8 cellular contexts compared by ENCODE assay signal in genomic region chr11:102109896-102110760, GRCh38. TPM values are rescaled to one million over a fixed set of nuclear protein-coding genes. Genes with fewer than 3 reads are reported as not detected.
A peak's percentile ranks its signal among the peaks of the same experiment; 100 is the strongest.
DNase-seq lines count a peak whose midpoint lies in the region; ATAC-seq, FAIRE-seq and TF ChIP-seq lines count a peak whose summit lies in the region.

TSS of gene YAP1 (plus strand) at chr11:102110447. CDS start at chr11:102110849, 402 bp downstream.

- POLR2A ChIA-PET in A549 (lab: Yijun Ruan, JAX) = interaction anchor here (1.0 to 1.8 kb wide), 3 partner anchors 73 to 159 kb away, joined by 3 to 5 read pairs (median 4); no protein-coding TSS in a partner anchor

- FAIRE-seq in A549 (lab: Jason Lieb, UNC) (no peak), RCC 7860 (lab: Jason Lieb, UNC) (no peak)

- TF ChIP-seq CTCF in A549 (IDR thresholded peaks at IDR 0.05) = no peak
- TF ChIP-seq CTCF in nephron (IDR thresholded peaks at IDR 0.05; ENCODE audit: unreplicated experiment in 3 of 3) = no peak

- peak within 1 kb of the TSS; percentile 98 to 100 (median 99) for H3K4me3 Mint-ChIP-seq in nephron

- no peaks in the 10 kb centered on the region for H3K27me3 Mint-ChIP-seq in nephron (ENCODE audit: low read depth)

- CTCF ChIA-PET in A549 (lab: Yijun Ruan, JAX) = interaction anchor here (0.9 to 2.2 kb wide), 2 partner anchors 55 to 158 kb away, joined by 5 to 9 read pairs; no protein-coding TSS in a partner anchor

- TF ChIP-seq EP300 in A549 (IDR thresholded peaks at IDR 0.05) = no peak

- peak within 1 kb of the TSS; percentile 100 for H3K27ac Mint-ChIP-seq in nephron

- no peaks in the 10 kb centered on the region for H3K9me3 ChIP-seq in A549

- H3K4me2 ChIP-seq in A549 = peak within 1 kb of the TSS; percentile 84

- H3K4me1 Mint-ChIP-seq in nephron = peaks cover 35% of the 10 kb centered on the region

- peaks cover 31% of the 10 kb centered on the region for H3K4me1 ChIP-seq in A549

- 1% methylated on average over 44 of the region's 104 CpGs for WGBS in A549 (ENCODE audit: missing lambda C conversion rate)

- H3K36me3 Mint-ChIP-seq in nephron (ENCODE audit: low read depth) = peaks cover 7% of the 10 kb centered on the region

- H3K4me3 ChIP-seq in A549 = peak within 1 kb of the TSS; percentile 90

- peak; percentile 25 to 93 for DNase-seq in A549 (ENCODE audit: low read depth in 1 of 2, low spot score in 1 of 2)
- DNase-seq in RCC 7860 (ENCODE audit: low spot score) = peak; percentile 68
- DNase-seq in activated effector memory CD4-positive, alpha-beta T cell treated with anti-CD3 and anti-CD28 coated beads, Interleukin-2, amount 50 U/mL, for 16 hours = peak; percentile 86
- peak; percentile 81 for DNase-seq in fibroblast of the conjunctiva (ENCODE audit: low read depth)
- DNase-seq in stimulated activated naive CD8-positive, alpha-beta T cell treated with anti-CD3 and anti-CD28 coated beads, Interleukin-15, Interleukin-2, amounts not matched to agents 100 U/mL and 50 U/mL, for 24 hours = peak; percentile 75

- H3K27ac ChIP-seq in A549 = peak within 1 kb of the TSS; percentile 99

- H3K9me3 Mint-ChIP-seq in nephron = peaks cover 3% of the 10 kb centered on the region

- TF ChIP-seq RAD21 in A549 (conservative IDR thresholded peaks at IDR 0.05 in 1 of 2, IDR thresholded peaks at IDR 0.05 in 1 of 2) = peak in 1 of 2 experiments; percentile 41; a peak in 3 of 5 replicates

- ATAC-seq in A549 (peak; percentile 64 to 77), GM18868 (IDR thresholded peaks at IDR 0.05; ENCODE audit: unreplicated experiment) (peak; percentile 90), HG03108 (IDR thresholded peaks at IDR 0.05; ENCODE audit: unreplicated experiment) (peak; percentile 80)
- peak; percentile 60 for ATAC-seq in stimulated activated naive CD8-positive, alpha-beta T cell treated with anti-CD3 and anti-CD28 coated beads, Interleukin-15, Interleukin-2, amounts not matched to agents 100 U/mL and 50 U/mL, for 24 hours

- TF ChIP-seq POLR2A in A549 (IDR thresholded peaks at IDR 0.05; ENCODE audit: low read length) = peak; percentile 25; the same call in 1 of the 2 replicates

TF ChIP-seq in A549, 52 proteins besides CTCF, POLR2A, EP300 and RAD21:
- TF ChIP-seq MYC (IDR thresholded peaks at IDR 0.05; ENCODE audit: borderline replicate concordance, low read length) (no peak), RARB (CRISPR knock-in tag; IDR thresholded peaks at IDR 0.05) (no peak), EHF (CRISPR knock-in tag; IDR thresholded peaks at IDR 0.05) (no peak), NR3C1 (IDR thresholded peaks at IDR 0.05) (no peak), MAZ (IDR thresholded peaks at IDR 0.05; ENCODE audit: borderline replicate concordance, low read depth, low read length) (no peak), HMGXB4 (CRISPR knock-in tag; IDR thresholded peaks at IDR 0.05; ENCODE audit: borderline replicate concordance) (no peak), BHLHE40 (IDR thresholded peaks at IDR 0.05; ENCODE audit: low read depth, low read length) (peak; percentile 77), JUN (IDR thresholded peaks at IDR 0.05) (peak in 1 of 2 experiments; percentile 87; a peak in 4 of 5 replicates), NPAS2 (CRISPR knock-in tag; IDR thresholded peaks at IDR 0.05; ENCODE audit: borderline replicate concordance) (0 out of 2 replicates have a peak, but pooled peaks have one; percentile 57), MAX (IDR thresholded peaks at IDR 0.05) (peak; percentile 86), HOXA7 (CRISPR knock-in tag; IDR thresholded peaks at IDR 0.05) (no peak), HOXB13 (CRISPR knock-in tag; IDR thresholded peaks at IDR 0.05; ENCODE audit: low read depth) (no peak), E2F6 (IDR thresholded peaks at IDR 0.05; ENCODE audit: borderline replicate concordance, low read depth) (peak; percentile 51; the same call in 1 of the 2 replicates), POLR2AphosphoS2 (conservative IDR thresholded peaks at IDR 0.05; ENCODE audit: low read length) (no peak), ESRRA (IDR thresholded peaks at IDR 0.05; ENCODE audit: borderline replicate concordance, low read length) (no peak), CBX2 (IDR thresholded peaks at IDR 0.05; ENCODE audit: borderline replicate concordance, low read depth) (no peak), SMC3 (IDR thresholded peaks at IDR 0.05) (peak; percentile 17; the same call in 2 of the 3 replicates), HEYL (CRISPR knock-in tag; IDR thresholded peaks at IDR 0.05) (no peak), HOXB5 (CRISPR knock-in tag; IDR thresholded peaks at IDR 0.05) (no peak), ZC3H11A (IDR thresholded peaks at IDR 0.05) (no peak), FOSL2 (IDR thresholded peaks at IDR 0.05) (no peak), FOSL2 (CRISPR knock-in tag; IDR thresholded peaks at IDR 0.05) (peak; percentile 45; the same call in 1 of the 2 replicates), CEBPB (IDR thresholded peaks at IDR 0.05) (peak in 1 of 2 experiments; percentile 39; a peak in 1 of 4 replicates), USF2 (IDR thresholded peaks at IDR 0.05) (peak; percentile 71), BCL3 (IDR thresholded peaks at IDR 0.05) (peak; percentile 66; the same call in 1 of the 3 replicates), TFCP2L1 (CRISPR knock-in tag; IDR thresholded peaks at IDR 0.05) (no peak), PBX3 (IDR thresholded peaks at IDR 0.05) (no peak), FOXS1 (CRISPR knock-in tag; IDR thresholded peaks at IDR 0.05) (no peak), GATA3 (IDR thresholded peaks at IDR 0.05; ENCODE audit: borderline replicate concordance) (0 out of 2 replicates have a peak, but pooled peaks have one; percentile 11), SREBF2 (IDR thresholded peaks at IDR 0.05) (no peak), KDM1A (IDR thresholded peaks at IDR 0.05; ENCODE audit: low read depth) (no peak), PHF8 (IDR thresholded peaks at IDR 0.05; ENCODE audit: borderline replicate concordance, low read depth) (peak; percentile 41; the same call in 1 of the 2 replicates)
TF ChIP-seq in A549: peak in this region for 12.

RNA-seq across cellular contexts. Expression of gene YAP1, which starts in this region (rescaled TPM):
- 48.0 and 73.6 TPM in 2 replicates for polyA plus RNA-seq in A549 (2011; rRNA removed)
- polyA plus RNA-seq in A549 (2012; cell fraction: cytosol; rRNA removed) = 23.1 and 30.4 TPM in 2 replicates
- 25.1 and 25.8 TPM in 2 replicates for polyA plus RNA-seq in A549 (2012; cell fraction: nucleus; rRNA removed)
- polyA plus RNA-seq in A549 (2017; fragmentation: RNase III; extraction: RNeasy Plus Mini Kit Qiagen cat#74134 plus additional on column Dnase treatment) = 36.4 to 40.4 TPM (median 39.6 TPM) in 3 replicates
- 140 and 142 TPM in 2 replicates for polyA minus RNA-seq in A549 (2011; rRNA and poly(A)+ RNA removed)

Comparison
In these comparisons a context has a peak if more than half of its experiments do, and no peak if none do; other contexts are left out.
1. Peak in every context shown above with its lines: DNase-seq, ATAC-seq, H3K4me3 ChIP-seq and H3K27ac ChIP-seq.